Comparison of ENCODE assay signal across 8 cellular contexts in the genomic region with DNA sequence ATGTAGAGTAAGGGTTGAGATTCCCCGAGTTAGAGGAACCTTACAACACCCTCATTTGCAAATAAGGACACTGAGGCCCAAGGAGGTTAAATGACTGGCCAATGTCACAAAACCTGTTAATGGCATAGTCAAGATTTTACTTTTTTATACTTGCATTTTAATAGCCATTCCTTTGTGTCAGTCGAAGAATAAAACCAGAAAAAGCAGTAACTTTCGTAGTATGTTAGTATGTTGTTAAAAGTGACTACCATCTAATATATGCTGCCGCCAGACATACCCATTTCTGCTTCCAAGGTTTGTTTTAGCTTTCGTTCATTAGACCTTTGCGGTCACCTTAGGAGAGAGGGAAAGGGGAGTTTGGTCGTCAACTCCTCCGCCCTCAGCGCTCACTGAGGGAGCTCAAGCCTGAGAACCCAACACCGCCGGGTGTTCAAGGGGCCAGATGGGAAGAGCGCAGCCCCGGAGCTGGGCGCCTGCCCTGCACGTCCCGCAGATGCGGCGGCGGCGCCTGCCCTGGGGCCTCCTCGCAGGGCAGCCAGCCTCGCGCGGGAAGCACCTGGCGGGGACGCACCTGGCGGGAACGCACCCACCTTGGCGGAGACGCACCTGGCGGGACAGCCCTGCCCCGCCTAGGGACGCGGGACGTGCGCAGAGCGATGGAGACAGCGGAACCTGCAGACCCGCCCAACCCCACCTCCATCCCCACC.
A peak's percentile ranks its signal among the peaks of the same experiment; 100 is the strongest.
DNase-seq lines count a peak whose midpoint lies in the region; ATAC-seq and TF ChIP-seq lines count a peak whose summit lies in the region.

No MANE protein-coding gene starts in this region.

- TF ChIP-seq POLR2A in GM18505 (IDR thresholded peaks at IDR 0.05; ENCODE audit: borderline replicate concordance, extremely low read depth, insufficient read depth, insufficient read length): no peak

- peak overlapping the region; percentile 81 to 96 (median 88) for H3K4me3 ChIP-seq in BLaER1 treated with 17β-estradiol and CSF1 and Interleukin-3, amounts not matched to agents 10 nM and 100 nM
- H3K4me3 ChIP-seq in brain microvascular endothelial cell (ENCODE audit: low read depth, low read length) (peak overlapping the region; percentile 81), stomach smooth muscle (ENCODE audit: low read length in 2 of 2) (peak overlapping the region; percentile 82 to 90)

- DNase-seq in NCI-H226 (peak; percentile 18), brain microvascular endothelial cell (peak; percentile 11), NOMO-1 treated with dmso at 0.1 percent for 144 hours (lab: John Stamatoyannopoulos, UW; ENCODE audit: unreplicated experiment) (no peak)

- no peaks in the 10 kb centered on the region; a peak in 1 of 22 replicates for H3K9me3 ChIP-seq in BLaER1 treated with 17β-estradiol and CSF1 and Interleukin-3, amounts not matched to agents 10 nM and 100 nM (replicated peaks in 1 of 11)
- H3K9me3 ChIP-seq in stomach smooth muscle (ENCODE audit: control insufficient read depth in 2 of 2, low read length in 2 of 2): no peaks in the 10 kb centered on the region

- peak overlapping the region; percentile 86 to 98 (median 92) for H3K4me2 ChIP-seq in BLaER1 treated with 17β-estradiol and CSF1 and Interleukin-3, amounts not matched to agents 10 nM and 100 nM

- H3K36me3 ChIP-seq in BLaER1 treated with 17β-estradiol and CSF1 and Interleukin-3, amounts not matched to agents 10 nM and 100 nM: peaks cover 0 to 21% (median 9%) of the 10 kb centered on the region in 11 experiments; a peak in 17 of 22 replicates
- no peaks in the 10 kb centered on the region for H3K36me3 ChIP-seq in brain microvascular endothelial cell (replicated peaks)
- H3K36me3 ChIP-seq in stomach smooth muscle (ENCODE audit: control insufficient read depth in 2 of 2, insufficient read depth in 2 of 2, low read length in 2 of 2): no peaks in the 10 kb centered on the region

- TF ChIP-seq CTCF in brain microvascular endothelial cell (IDR thresholded peaks at IDR 0.05; ENCODE audit: low read depth, low read length, missing control alignments): no peak

- no peaks in the 10 kb centered on the region for H3K27me3 ChIP-seq in BLaER1 treated with 17β-estradiol and CSF1 and Interleukin-3, amounts not matched to agents 10 nM and 100 nM
- no peaks in the 10 kb centered on the region for H3K27me3 ChIP-seq in brain microvascular endothelial cell (replicated peaks)
- H3K27me3 ChIP-seq in layer of hippocampus (ENCODE audit: control insufficient read depth, insufficient read depth, low read length): no peaks in the 10 kb centered on the region
- no peaks in the 10 kb centered on the region for H3K27me3 ChIP-seq in stomach smooth muscle (ENCODE audit: control insufficient read depth in 1 of 2, insufficient read depth in 2 of 2, low read length in 2 of 2)

- in situ Hi-C loops in brain microvascular endothelial cell (cut with HindIII; ENCODE audit: low pct_ligation_motif_present, low sequenced_read_pairs): no loop called here

- peaks cover 21 to 42% (median 27%) of the 10 kb centered on the region in 10 experiments for H3K4me1 ChIP-seq in BLaER1 treated with 17β-estradiol and CSF1 and Interleukin-3, amounts not matched to agents 10 nM and 100 nM
- peaks cover 8% of the 10 kb centered on the region for H3K4me1 ChIP-seq in stomach smooth muscle (ENCODE audit: control insufficient read depth, insufficient read depth, low read length)

- peaks cover 0 to 41% (median 12%) of the 10 kb centered on the region in 11 experiments; a peak in 12 of 22 replicates for H4K20me1 ChIP-seq in BLaER1 treated with 17β-estradiol and CSF1 and Interleukin-3, amounts not matched to agents 10 nM and 100 nM

- peak overlapping the region; percentile 91 to 99 (median 97) for H3K9ac ChIP-seq in BLaER1 treated with 17β-estradiol and CSF1 and Interleukin-3, amounts not matched to agents 10 nM and 100 nM
- peak overlapping the region; percentile 71 to 83 for H3K9ac ChIP-seq in stomach smooth muscle (ENCODE audit: low read length in 2 of 2)

- peak overlapping the region; percentile 80 to 100 (median 98) for H3K27ac ChIP-seq in BLaER1 treated with 17β-estradiol and CSF1 and Interleukin-3, amounts not matched to agents 10 nM and 100 nM
- H3K27ac ChIP-seq in brain microvascular endothelial cell (peak overlapping the region; percentile 98), layer of hippocampus (ENCODE audit: low read depth, low read length) (peak overlapping the region; percentile 96), stomach smooth muscle (ENCODE audit: low read length) (peak overlapping the region; percentile 97)

- ATAC-seq in GM18505 (IDR thresholded peaks at IDR 0.05; ENCODE audit: unreplicated experiment) (peak; percentile 6), HG02981 (IDR thresholded peaks at IDR 0.05; ENCODE audit: unreplicated experiment) (peak; percentile 0)
